In the genomic region with DNA sequence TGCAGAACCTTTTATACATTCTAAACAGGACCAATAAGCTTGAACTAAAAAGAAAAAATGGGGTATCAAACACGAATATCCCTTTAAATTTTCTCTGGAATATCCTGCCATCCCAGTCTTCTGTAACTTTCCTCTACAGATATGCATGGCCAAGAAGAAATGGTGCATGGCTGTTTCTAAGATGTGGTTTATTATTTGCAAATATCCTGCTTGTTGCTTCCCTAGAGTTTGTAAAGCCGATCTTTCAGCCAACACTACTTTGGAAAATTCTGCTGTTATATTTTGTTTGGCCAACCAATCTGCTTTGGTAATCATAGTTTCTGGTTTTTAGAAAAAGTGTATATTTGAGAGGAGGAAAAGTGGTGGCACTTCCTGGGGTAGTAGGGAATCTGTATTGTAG, we compare ENCODE assay signal across 19 cellular contexts. TPM values are rescaled to one million over a fixed set of nuclear protein-coding genes. Genes with fewer than 3 reads are reported as not detected.
A peak's percentile ranks its signal among the peaks of the same experiment; 100 is the strongest.
DNase-seq lines count a peak whose midpoint lies in the region; ATAC-seq and TF ChIP-seq lines count a peak whose summit lies in the region.
"Had no signal": no experiment of that assay in that cellular context is flagged by ENCODE, and none has a peak within 500 bp of the region (broad histone marks: within the 10 kb centered on the region; RNA-seq: fewer than 3 reads in every experiment).

No MANE protein-coding gene starts in this region.

- DNase-seq in DMS79 (lab: John Stamatoyannopoulos, UW), result peak; percentile 20
- no peak for DNase-seq in HFFc6
- DNase-seq in endothelial cell (ENCODE audit: low spot score), result no peak
- no peak for DNase-seq in sciatic nerve (ENCODE audit: low spot score)
- DNase-seq in CD4-positive, alpha-beta memory T cell, result no peak
- no peak for DNase-seq in glomerular visceral epithelial cell (ENCODE audit: extremely low spot score)
- no peak for DNase-seq in mucosa of gallbladder (ENCODE audit: low spot score)
- DNase-seq: ACHN, C1 segment of cervical spinal cord, DND-41, NCI-H1092 treated with DMSO at 0.1 percent for 48 hours, NCI-H146, NCI-H2029 treated with DMSO at 0.1 percent for 48 hours, NCI-H2171 treated with DMSO at 0.1 percent for 48 hours, SHP77 treated with DMSO at 0.1 percent for 48 hours had no signal

- H3K4me3 Mint-ChIP-seq in HFFc6 (no peak overlapping the region), endothelial cell (ENCODE audit: unreplicated experiment) (no peak overlapping the region)
- H3K4me3 Mint-ChIP-seq in CD4-positive, alpha-beta memory T cell, result no peak overlapping the region

- peak; percentile 79 for ATAC-seq in sciatic nerve
- no peak for ATAC-seq in GM18498 (IDR thresholded peaks at IDR 0.05; ENCODE audit: unreplicated experiment)
- ATAC-seq: SK-N-SH treated with all-trans-retinoic acid at 6 μM for 48 hours had no signal

- H3K4me3 ChIP-seq in CD4-positive, alpha-beta memory T cell (ENCODE audit: low read length in 2 of 2), result no peak overlapping the region
- H3K4me3 ChIP-seq: HAP-1 had no signal

- H3K4me1 Mint-ChIP-seq in HFFc6 (ENCODE audit: low read depth) (peaks cover 66% of the 10 kb centered on the region), endothelial cell (ENCODE audit: unreplicated experiment) (peaks cover 41% of the 10 kb centered on the region)
- peaks cover 0 to 12% (median 6%) of the 10 kb centered on the region in 4 donors for H3K4me1 Mint-ChIP-seq in CD4-positive, alpha-beta memory T cell

- H3K27ac ChIP-seq in CD4-positive, alpha-beta memory T cell (ENCODE audit: low read depth, low read length), result no peak overlapping the region

- CTCF ChIA-PET in CD4-positive, alpha-beta memory T cell (lab: Charles Lee; ENCODE audit: partially characterized antibody), result interaction anchor here (1.2 kb wide), 1 partner anchor 12 kb away, joined by 3 read pairs; no protein-coding TSS in a partner anchor

- H3K9me3 Mint-ChIP-seq in HFFc6, result 0 out of 2 replicates have a peak, but pooled peaks cover 5% of the 10 kb centered on the region
- H3K9me3 Mint-ChIP-seq in endothelial cell (ENCODE audit: unreplicated experiment), result no peaks in the 10 kb centered on the region
- H3K9me3 Mint-ChIP-seq in CD4-positive, alpha-beta memory T cell, result peaks cover 0 to 12% (median 1%) of the 10 kb centered on the region in 8 donors

- no peaks in the 10 kb centered on the region for H3K27me3 ChIP-seq in CD4-positive, alpha-beta memory T cell (ENCODE audit: insufficient read depth, low read length)

- H3K27me3 Mint-ChIP-seq in HFFc6 (ENCODE audit: insufficient read depth), result no peaks in the 10 kb centered on the region
- H3K27me3 Mint-ChIP-seq in endothelial cell (ENCODE audit: unreplicated experiment), result no peaks in the 10 kb centered on the region
- H3K27me3 Mint-ChIP-seq in CD4-positive, alpha-beta memory T cell, result no peaks in the 10 kb centered on the region

- no peaks in the 10 kb centered on the region for H3K4me1 ChIP-seq in CD4-positive, alpha-beta memory T cell (ENCODE audit: insufficient read depth, low read length)
- H3K4me1 ChIP-seq: HAP-1 had no signal

- no peaks in the 10 kb centered on the region for H3K36me3 ChIP-seq in CD4-positive, alpha-beta memory T cell (ENCODE audit: insufficient read depth, low read length)
- H3K36me3 ChIP-seq: HAP-1 had no signal

- intact Hi-C loops in sciatic nerve (cut with DNase I), result no loop called here
- intact Hi-C loops in CD4-positive, alpha-beta memory T cell (cut with micrococcal nuclease), result no loop called here

- POLR2A ChIA-PET in CD4-positive, alpha-beta memory T cell (lab: Charles Lee; ENCODE audit: partially characterized antibody), result no interaction called here

- TF ChIP-seq CTCF in HFFc6 (IDR thresholded peaks at IDR 0.05) (no peak), endothelial cell (IDR thresholded peaks at IDR 0.05; ENCODE audit: unreplicated experiment) (no peak)

- H3K36me3 Mint-ChIP-seq in HFFc6 (ENCODE audit: low read depth) (peaks cover 26% of the 10 kb centered on the region), endothelial cell (ENCODE audit: low read depth, unreplicated experiment) (peaks cover 4% of the 10 kb centered on the region)
- H3K36me3 Mint-ChIP-seq in CD4-positive, alpha-beta memory T cell, result peaks cover 8 to 27% of the 10 kb centered on the region in 2 donors

- 0 out of 2 replicates have a peak overlapping the region, but pooled peaks have one; percentile 26 for H3K27ac Mint-ChIP-seq in HFFc6
- H3K27ac Mint-ChIP-seq in endothelial cell (ENCODE audit: unreplicated experiment), result peak overlapping the region; percentile 2
- no peak overlapping the region for H3K27ac Mint-ChIP-seq in CD4-positive, alpha-beta memory T cell

- no peaks in the 10 kb centered on the region for H3K9me3 ChIP-seq in CD4-positive, alpha-beta memory T cell (ENCODE audit: control insufficient read depth in 1 of 2, low read length in 2 of 2)
- H3K9me3 ChIP-seq: HAP-1 had no signal

RNA-seq across cellular contexts. Expression of a gene that starts 13.9 kb away (rescaled TPM):
- total RNA-seq in HFFc6 (2021; fragmentation: NEBNext Ultra II Directional; extraction: Animal tissue kit (Norgen Biotek cat#: 25700)), result 10 to 100 TPM; 35.4 to 55.9 (median 37.6) TPM
- total RNA-seq in endothelial cell (ENCODE audit: unreplicated experiment), result 47.8 TPM
- total RNA-seq in sciatic nerve, result 150 TPM
- total RNA-seq in CD4-positive, alpha-beta memory T cell, result 1 to 10 TPM; 7.9 to 8.5 TPM
- 1 to 10 TPM; 2.8 to 7.7 TPM for polyA plus RNA-seq in CD4-positive, alpha-beta memory T cell
- 36.4 TPM for total RNA-seq in mucosa of gallbladder
- total RNA-seq: G401 had no signal

Comparison
In these comparisons a context has a peak if more than half of its experiments do, and no peak if none do; other contexts are left out.
1. H3K27ac Mint-ChIP-seq: peak in HFFc6 (single experiment) and endothelial cell (single experiment); none in CD4-positive, alpha-beta memory T cell (0 of 7).